Comparison of ENCODE assay signal across 14 cellular contexts in genomic region chr3:24119321-24119751, GRCh38.
DNase-seq lines count a peak whose midpoint lies in the region; ATAC-seq, FAIRE-seq and TF ChIP-seq lines count a peak whose summit lies in the region.
"Had no signal": no experiment of that assay in that cellular context is flagged by ENCODE, and none has a peak within 500 bp of the region (broad histone marks: within the 10 kb centered on the region; RNA-seq: fewer than 3 reads in every experiment).

No MANE protein-coding gene starts in this region.

- H3K27me3 ChIP-seq in small intestine (ENCODE audit: control insufficient read depth in 2 of 2, insufficient read depth in 2 of 2, low read length in 2 of 2) = no peaks in the 10 kb centered on the region
- H3K27me3 ChIP-seq: adrenal gland, neural progenitor cell had no signal

- no peak for ATAC-seq in HG02852 (IDR thresholded peaks at IDR 0.05; ENCODE audit: unreplicated experiment)
- ATAC-seq: stimulated activated naive CD8-positive, alpha-beta T cell treated with anti-CD3 and anti-CD28 coated beads, Interleukin-15, amount 100 ng/mL, for 72 hours had no signal

- no peak for TF ChIP-seq CTCF in fibroblast of pulmonary artery (IDR thresholded peaks at IDR 0.05; ENCODE audit: low read length, missing control alignments)

- no peak overlapping the region for H3K4me3 ChIP-seq in fibroblast of pulmonary artery (replicated peaks; ENCODE audit: low read depth, low read length)
- no peak overlapping the region for H3K4me3 ChIP-seq in small intestine (ENCODE audit: low read depth in 1 of 2, low read length in 2 of 2)
- H3K4me3 ChIP-seq: adrenal gland, neural progenitor cell had no signal

- DNase-seq in DMS79 treated with DMSO at 0.1 percent for 48 hours (lab: John Stamatoyannopoulos, UW) (peak; percentile 29), DMS79 (lab: John Stamatoyannopoulos, UW) (no peak), RCC 7860 (ENCODE audit: low spot score) (peak; percentile 7), fibroblast of pulmonary artery (ENCODE audit: low read depth) (peak; percentile 73), small intestine (peak; percentile 54), T1000 (lab: John Stamatoyannopoulos, UW) (no peak), ureter (ENCODE audit: low spot score) (no peak)
- DNase-seq: adrenal gland; NCI-H1694; stimulated activated naive CD8-positive, alpha-beta T cell treated with anti-CD3 and anti-CD28 coated beads, Interleukin-15, amount 100 ng/mL, for 72 hours had no signal

- WGBS in small intestine, 3 donors = 78 to 88% (median 79%) methylated on average over 12 of the region's 12 CpGs

- H3K9me3 ChIP-seq in small intestine (ENCODE audit: control insufficient read depth, low read depth) = no peaks in the 10 kb centered on the region
- H3K9me3 ChIP-seq: adrenal gland had no signal

- FAIRE-seq in RCC 7860 (lab: Jason Lieb, UNC) = no peak
- no peak for FAIRE-seq in small intestine (lab: Jason Lieb, UNC)
- FAIRE-seq: A204.1 had no signal

- no peaks in the 10 kb centered on the region for H3K36me3 ChIP-seq in small intestine (ENCODE audit: control insufficient read depth in 2 of 2, insufficient read depth in 2 of 2, low read length in 2 of 2)
- H3K36me3 ChIP-seq: adrenal gland, neural progenitor cell had no signal

- peaks cover 0 to 2% of the 10 kb centered on the region in 2 donors for H3K4me1 ChIP-seq in small intestine (ENCODE audit: control insufficient read depth in 2 of 2, insufficient read depth in 1 of 2, low read depth in 1 of 2, low read length in 1 of 2)

- H3K27ac ChIP-seq in small intestine (ENCODE audit: low read depth in 1 of 2, low read length in 1 of 2) = no peak overlapping the region
- H3K27ac ChIP-seq: adrenal gland, epithelial cell of prostate, neural progenitor cell had no signal

Comparison
In these comparisons a context has a peak if more than half of its experiments do, and no peak if none do; other contexts are left out.
1. DNase-seq: peak in DMS79 treated with DMSO at 0.1 percent for 48 hours (single experiment), RCC 7860 (single experiment), fibroblast of pulmonary artery (single experiment) and small intestine (single experiment); none in DMS79 (single experiment), T1000 (single experiment) and ureter (single experiment).